ENCODE assay signal across 8 cellular contexts in genomic region chr1:234676103-234676594, GRCh38.
DNase-seq lines count a peak whose midpoint lies in the region; ATAC-seq and TF ChIP-seq lines count a peak whose summit lies in the region.

No MANE protein-coding gene starts in this region.

- no peaks in the 10 kb centered on the region for H3K79me2 ChIP-seq in OCI-LY3 (ENCODE audit: low read length)

- peak overlapping the region; percentile 76 for H3K4me3 Mint-ChIP-seq in activated T-cell treated with anti-CD3 and anti-CD28 coated beads, Interleukin-2, amount 50 U/mL, for 24 hours
- peak overlapping the region; percentile 66 to 92 (median 84) for H3K4me3 Mint-ChIP-seq in naive B cell
- H3K4me3 Mint-ChIP-seq in stimulated activated memory B cell treated with anti-CD40 and anti-IgM and Interleukin-4, amounts not matched to agents 10 μg/mL and 1 μg/mL and 100 μg/mL, for 72 hours = peak overlapping the region; percentile 84

- ATAC-seq in GM18508 (IDR thresholded peaks at IDR 0.05; ENCODE audit: insufficient read depth, unreplicated experiment) (peak; percentile 50), HG03378 (IDR thresholded peaks at IDR 0.05; ENCODE audit: unreplicated experiment) (peak; percentile 69), naive B cell (ENCODE audit: low read depth in 2 of 2) (peak; percentile 83 to 86)
- ATAC-seq in stimulated activated memory B cell treated with anti-CD40 and anti-IgM and Interleukin-4, amounts not matched to agents 10 μg/mL and 1 μg/mL and 100 μg/mL, for 72 hours = peak; percentile 87

- peak overlapping the region; percentile 81 for H3K27ac Mint-ChIP-seq in activated T-cell treated with anti-CD3 and anti-CD28 coated beads, Interleukin-2, amount 50 U/mL, for 24 hours
- peak overlapping the region in 1 of 6 donors; percentile 61 for H3K27ac Mint-ChIP-seq in naive B cell
- peak overlapping the region; percentile 74 for H3K27ac Mint-ChIP-seq in stimulated activated memory B cell treated with anti-CD40 and anti-IgM and Interleukin-4, amounts not matched to agents 10 μg/mL and 1 μg/mL and 100 μg/mL, for 72 hours

- TF ChIP-seq CTCF in OCI-LY3 (IDR thresholded peaks at IDR 0.05; ENCODE audit: low read depth, low read length) (no peak), fibroblast of mammary gland (conservative IDR thresholded peaks at IDR 0.05; ENCODE audit: control insufficient read depth, insufficient read depth, low read depth, low read length) (no peak)

- H3K9me3 Mint-ChIP-seq in activated T-cell treated with anti-CD3 and anti-CD28 coated beads, Interleukin-2, amount 50 U/mL, for 24 hours = no peaks in the 10 kb centered on the region
- H3K9me3 Mint-ChIP-seq in naive B cell = no peaks in the 10 kb centered on the region
- H3K9me3 Mint-ChIP-seq in stimulated activated memory B cell treated with anti-CD40 and anti-IgM and Interleukin-4, amounts not matched to agents 10 μg/mL and 1 μg/mL and 100 μg/mL, for 72 hours = no peaks in the 10 kb centered on the region

- peaks cover 19% of the 10 kb centered on the region for H3K4me1 ChIP-seq in OCI-LY3 (ENCODE audit: low read length)

- no peaks in the 10 kb centered on the region for H4K20me1 ChIP-seq in OCI-LY3 (ENCODE audit: insufficient read depth, low read length)

- H3K4me2 ChIP-seq in OCI-LY3 (ENCODE audit: low read length) = peak overlapping the region; percentile 69

- no peak overlapping the region; the same call in 1 of the 2 replicates for H3K27ac ChIP-seq in OCI-LY3 (ENCODE audit: low read length)

- no peaks in the 10 kb centered on the region; the same call in 1 of the 2 replicates for H3K27me3 ChIP-seq in OCI-LY3 (ENCODE audit: low read depth, low read length)

- peak overlapping the region; percentile 75 for H3K4me3 ChIP-seq in OCI-LY3 (ENCODE audit: low read length)
- peak overlapping the region; percentile 39 for H3K4me3 ChIP-seq in fibroblast of mammary gland (ENCODE audit: control insufficient read depth, low read depth, low read length)

- H3K27me3 Mint-ChIP-seq in activated T-cell treated with anti-CD3 and anti-CD28 coated beads, Interleukin-2, amount 50 U/mL, for 24 hours = no peaks in the 10 kb centered on the region
- H3K27me3 Mint-ChIP-seq in naive B cell = no peaks in the 10 kb centered on the region
- no peaks in the 10 kb centered on the region for H3K27me3 Mint-ChIP-seq in stimulated activated memory B cell treated with anti-CD40 and anti-IgM and Interleukin-4, amounts not matched to agents 10 μg/mL and 1 μg/mL and 100 μg/mL, for 72 hours

- peak overlapping the region; percentile 54 for H3K9ac ChIP-seq in OCI-LY3 (ENCODE audit: low read length)

- no peaks in the 10 kb centered on the region for H3K36me3 Mint-ChIP-seq in activated T-cell treated with anti-CD3 and anti-CD28 coated beads, Interleukin-2, amount 50 U/mL, for 24 hours (ENCODE audit: low read depth)
- no peaks in the 10 kb centered on the region for H3K36me3 Mint-ChIP-seq in naive B cell
- no peaks in the 10 kb centered on the region for H3K36me3 Mint-ChIP-seq in stimulated activated memory B cell treated with anti-CD40 and anti-IgM and Interleukin-4, amounts not matched to agents 10 μg/mL and 1 μg/mL and 100 μg/mL, for 72 hours

- no peaks in the 10 kb centered on the region for H3K9me3 ChIP-seq in OCI-LY3 (ENCODE audit: insufficient read depth, low read length)

- DNase-seq in 8988T (peak; percentile 35), fibroblast of mammary gland (ENCODE audit: low read depth) (peak; percentile 78), naive B cell (peak; percentile 39)
- DNase-seq in activated T-cell treated with anti-CD3 and anti-CD28 coated beads, Interleukin-2, amount 50 U/mL, for 24 hours = peak; percentile 68

- H3K36me3 ChIP-seq in OCI-LY3 (replicated peaks; ENCODE audit: low read depth, low read length) = no peaks in the 10 kb centered on the region

- peaks cover 14% of the 10 kb centered on the region for H3K4me1 Mint-ChIP-seq in activated T-cell treated with anti-CD3 and anti-CD28 coated beads, Interleukin-2, amount 50 U/mL, for 24 hours (ENCODE audit: low read depth)
- peaks cover 10 to 17% (median 11%) of the 10 kb centered on the region in 3 donors for H3K4me1 Mint-ChIP-seq in naive B cell
- H3K4me1 Mint-ChIP-seq in stimulated activated memory B cell treated with anti-CD40 and anti-IgM and Interleukin-4, amounts not matched to agents 10 μg/mL and 1 μg/mL and 100 μg/mL, for 72 hours = peaks cover 19% of the 10 kb centered on the region

- peak overlapping the region; percentile 97 for H2AFZ ChIP-seq in OCI-LY3 (ENCODE audit: low read depth, low read length)
